ENCODE assay signal across 8 cellular contexts in the genomic region with DNA sequence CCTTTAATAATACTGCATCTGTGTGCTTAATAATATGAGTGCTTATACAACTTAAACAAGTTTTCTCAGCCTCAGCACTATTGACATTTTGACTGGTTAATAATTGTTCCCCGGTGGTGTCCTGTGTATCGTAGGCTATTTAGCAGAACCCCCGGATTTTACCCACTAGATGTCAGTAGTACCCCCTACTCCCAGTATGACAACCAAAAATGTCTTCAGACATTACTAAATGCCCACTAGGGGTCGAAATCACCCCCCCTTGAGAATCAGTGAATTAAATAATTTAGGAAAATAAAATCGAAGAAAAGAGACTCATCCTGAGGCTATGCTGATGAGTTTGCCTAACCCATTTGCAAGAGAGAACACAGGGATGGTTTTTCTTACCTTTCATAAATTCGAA.
DNase-seq lines count a peak whose midpoint lies in the region; ATAC-seq and TF ChIP-seq lines count a peak whose summit lies in the region.

No MANE protein-coding gene starts in this region.

- H3K27me3 Mint-ChIP-seq in activated CD4-positive, alpha-beta T cell treated with anti-CD3 and anti-CD28 coated beads for 36 hours: peaks cover 3% of the 10 kb centered on the region

- no peaks in the 10 kb centered on the region for H3K4me1 Mint-ChIP-seq in activated CD4-positive, alpha-beta T cell treated with anti-CD3 and anti-CD28 coated beads for 36 hours

- H3K36me3 Mint-ChIP-seq in activated CD4-positive, alpha-beta T cell treated with anti-CD3 and anti-CD28 coated beads for 36 hours (ENCODE audit: low read depth): no peaks in the 10 kb centered on the region

- no peak overlapping the region for H3K4me3 Mint-ChIP-seq in activated CD4-positive, alpha-beta T cell treated with anti-CD3 and anti-CD28 coated beads for 36 hours

- H3K4me2 ChIP-seq in MM.1S (ENCODE audit: low read depth, low read length): no peak overlapping the region

- H3K27ac ChIP-seq in MM.1S (ENCODE audit: low read length): no peak overlapping the region
- H3K27ac ChIP-seq in iPS DF 6.9 (ENCODE audit: low read length): no peak overlapping the region

- H3F3A ChIP-seq in MM.1S (ENCODE audit: insufficient read depth, low read length): no peaks in the 10 kb centered on the region

- H3K27ac Mint-ChIP-seq in activated CD4-positive, alpha-beta T cell treated with anti-CD3 and anti-CD28 coated beads for 36 hours: no peak overlapping the region

- H3K4me3 ChIP-seq in MM.1S (ENCODE audit: low read length) (no peak overlapping the region), iPS DF 6.9 (ENCODE audit: low read length) (no peak overlapping the region)

- H3K4me1 ChIP-seq in MM.1S (ENCODE audit: low read length) (peaks cover 6% of the 10 kb centered on the region; the same call in 1 of the 2 replicates), iPS DF 6.9 (ENCODE audit: control insufficient read depth, insufficient read depth, low read length) (no peaks in the 10 kb centered on the region)

- CTCF ChIA-PET in activated CD4-positive, alpha-beta T cell treated with anti-CD3 and anti-CD28 coated beads for 36 hours (lab: Charles Lee): interaction anchor here (0.6 kb wide), 1 partner anchor 53 kb away, joined by 3 read pairs; no protein-coding TSS in a partner anchor

- no peak overlapping the region for H2AFZ ChIP-seq in MM.1S (ENCODE audit: low read length)

- H3K9ac ChIP-seq in MM.1S (ENCODE audit: low read length): no peak overlapping the region

- no peaks in the 10 kb centered on the region for H4K20me1 ChIP-seq in MM.1S (ENCODE audit: insufficient read depth, low read length)

- WGBS in iPS DF 6.9 (ENCODE audit: insufficient coverage, insufficient read length): no CpG with 5 or more reads among the region's 6 CpGs

- H3K36me3 ChIP-seq in MM.1S (replicated peaks; ENCODE audit: insufficient read depth, low read length) (no peaks in the 10 kb centered on the region), iPS DF 6.9 (ENCODE audit: control insufficient read depth, insufficient read depth, low read length) (no peaks in the 10 kb centered on the region)

- H3K27me3 ChIP-seq in MM.1S (replicated peaks; ENCODE audit: insufficient read depth, low read length) (no peaks in the 10 kb centered on the region), iPS DF 6.9 (ENCODE audit: control insufficient read depth, insufficient read depth, low read length) (no peaks in the 10 kb centered on the region)

- H3K9me3 ChIP-seq in MM.1S (replicated peaks; ENCODE audit: insufficient read depth, low read length): no peaks in the 10 kb centered on the region
- H3K9me3 ChIP-seq in iPS DF 6.9 (ENCODE audit: control insufficient read depth, insufficient read depth, low read length): no peaks in the 10 kb centered on the region

- peak; percentile 62 for TF ChIP-seq CTCF in GM12873 (IDR thresholded peaks at IDR 0.05; ENCODE audit: insufficient read depth, low read depth, low read length, missing control alignments)
- peak; percentile 57 for TF ChIP-seq CTCF in MM.1S (IDR thresholded peaks at IDR 0.05; ENCODE audit: low read length)

- intact Hi-C loops in activated CD4-positive, alpha-beta T cell treated with anti-CD3 and anti-CD28 coated beads for 36 hours (cut with DNase I, micrococcal nuclease): no loop called here

- peak; percentile 75 for ATAC-seq in GM21786 (IDR thresholded peaks at IDR 0.05; ENCODE audit: unreplicated experiment)
- no peak for ATAC-seq in activated CD4-positive, alpha-beta T cell treated with anti-CD3 and anti-CD28 coated beads for 36 hours

- H3K9me2 ChIP-seq in MM.1S (replicated peaks; ENCODE audit: insufficient read depth, low read length): no peaks in the 10 kb centered on the region

- POLR2A ChIA-PET in activated CD4-positive, alpha-beta T cell treated with anti-CD3 and anti-CD28 coated beads for 36 hours (lab: Charles Lee): no interaction called here

- no peaks in the 10 kb centered on the region for H3K79me2 ChIP-seq in MM.1S (ENCODE audit: low read length)

- H3K9me3 Mint-ChIP-seq in activated CD4-positive, alpha-beta T cell treated with anti-CD3 and anti-CD28 coated beads for 36 hours (ENCODE audit: low read depth): no peaks in the 10 kb centered on the region

- DNase-seq in MM.1S (peak; percentile 50), iPS DF 6.9 (ENCODE audit: low read depth, low spot score) (peak; percentile 9), hippocampal formation (lab: John Stamatoyannopoulos, UW) (no peak), UCSD-AML1 (lab: John Stamatoyannopoulos, UW; ENCODE audit: unreplicated experiment) (no peak), cerebellar nuclear complex (lab: John Stamatoyannopoulos, UW) (no peak)
- no peak for DNase-seq in activated CD4-positive, alpha-beta T cell treated with anti-CD3 and anti-CD28 coated beads for 36 hours

Comparison
In these comparisons a context has a peak if more than half of its experiments do, and no peak if none do; other contexts are left out.
1. DNase-seq: peak in MM.1S (single experiment) and iPS DF 6.9 (single experiment); none in hippocampal formation (0 of 2), UCSD-AML1 (single experiment), activated CD4-positive, alpha-beta T cell treated with anti-CD3 and anti-CD28 coated beads for 36 hours (single experiment) and cerebellar nuclear complex (0 of 2).